Comparison of ENCODE assay signal across 8 cellular contexts in the genomic region with DNA sequence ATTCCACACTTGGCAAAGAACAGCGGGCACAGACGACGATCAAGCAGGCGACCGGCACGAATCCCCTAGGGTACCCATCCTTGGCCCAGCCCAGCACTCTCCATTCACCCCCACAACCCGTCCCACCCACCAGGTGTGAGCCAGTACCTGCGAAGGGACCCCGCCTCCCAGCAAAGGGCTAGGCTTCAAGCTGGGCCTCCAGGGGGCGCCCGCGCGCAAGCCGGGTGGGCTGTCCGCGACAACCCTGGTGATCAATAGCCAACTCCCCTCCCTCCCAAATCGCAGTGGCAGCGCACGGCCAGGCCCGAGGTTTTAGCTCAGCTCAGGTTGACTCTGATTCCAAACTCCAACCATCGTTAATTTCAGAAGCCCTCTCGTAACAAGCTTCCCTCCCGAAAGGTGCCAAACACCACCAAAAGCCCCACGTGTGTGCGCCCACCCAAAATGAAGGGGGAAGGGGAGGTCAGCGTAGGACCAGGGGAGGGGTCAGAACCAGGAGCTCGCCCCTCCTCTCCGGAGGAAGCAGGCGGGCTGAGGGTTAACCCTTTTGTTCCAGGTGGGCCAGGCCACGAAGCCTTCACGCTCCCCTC. TPM values are rescaled to one million over a fixed set of nuclear protein-coding genes. Genes with fewer than 3 reads are reported as not detected.
A peak's percentile ranks its signal among the peaks of the same experiment; 100 is the strongest.
DNase-seq lines count a peak whose midpoint lies in the region; ATAC-seq and TF ChIP-seq lines count a peak whose summit lies in the region.

No MANE protein-coding gene starts in this region.

- WGBS in heart right ventricle, 2 donors, result 1% methylated on average over 30 to 31 of the region's 31 CpGs

- peak overlapping the region in 3 of 4 donors; percentile 21 to 41 (median 35) for H3K4me3 Mint-ChIP-seq in CD4-positive, CD25-positive, alpha-beta regulatory T cell
- no peak overlapping the region for H3K4me3 Mint-ChIP-seq in activated naive CD4-positive, alpha-beta T cell treated with anti-CD3 and anti-CD28 coated beads, Interleukin-2, amount 10 ng/mL, durations not matched to agents 7 days and 5 days

- peak; percentile 58 to 83 (median 79) for TF ChIP-seq CTCF in heart right ventricle (IDR thresholded peaks at IDR 0.05)

- H3K27ac Mint-ChIP-seq in CD4-positive, CD25-positive, alpha-beta regulatory T cell, result no peak overlapping the region
- peak overlapping the region; percentile 49 for H3K27ac Mint-ChIP-seq in activated naive CD4-positive, alpha-beta T cell treated with anti-CD3 and anti-CD28 coated beads, Interleukin-2, amount 10 ng/mL, durations not matched to agents 7 days and 5 days

- H3K4me1 Mint-ChIP-seq in CD4-positive, CD25-positive, alpha-beta regulatory T cell, result peaks cover 0 to 14% (median 1%) of the 10 kb centered on the region in 4 donors
- H3K4me1 Mint-ChIP-seq in activated naive CD4-positive, alpha-beta T cell treated with anti-CD3 and anti-CD28 coated beads, Interleukin-2, amount 10 ng/mL, durations not matched to agents 7 days and 5 days, result peaks cover 3% of the 10 kb centered on the region

- no peaks in the 10 kb centered on the region for H3K36me3 ChIP-seq in CD4-positive, CD25-positive, alpha-beta regulatory T cell (ENCODE audit: control insufficient read depth, insufficient read depth, low read length)
- H3K36me3 ChIP-seq in heart right ventricle, result no peaks in the 10 kb centered on the region

- no peaks in the 10 kb centered on the region for H3K9me3 ChIP-seq in CD4-positive, CD25-positive, alpha-beta regulatory T cell (ENCODE audit: control insufficient read depth in 2 of 2, low read length in 2 of 2)
- no peaks in the 10 kb centered on the region for H3K9me3 ChIP-seq in heart right ventricle

- DNase-seq in CD4-positive, CD25-positive, alpha-beta regulatory T cell, result peak; percentile 5 to 41 (median 11)
- DNase-seq in HT-29 (ENCODE audit: low spot score) (peak; percentile 85), RPMI8226 (peak; percentile 55), heart right ventricle (peak; percentile 48 to 57), retina (peak; percentile 84)
- peak; percentile 66 for DNase-seq in activated naive CD4-positive, alpha-beta T cell treated with anti-CD3 and anti-CD28 coated beads, Interleukin-2, amount 10 ng/mL, durations not matched to agents 7 days and 5 days

- no peaks in the 10 kb centered on the region for H3K36me3 Mint-ChIP-seq in CD4-positive, CD25-positive, alpha-beta regulatory T cell
- no peaks in the 10 kb centered on the region for H3K36me3 Mint-ChIP-seq in activated naive CD4-positive, alpha-beta T cell treated with anti-CD3 and anti-CD28 coated beads, Interleukin-2, amount 10 ng/mL, durations not matched to agents 7 days and 5 days

- no peaks in the 10 kb centered on the region for H3K4me1 ChIP-seq in CD4-positive, CD25-positive, alpha-beta regulatory T cell (ENCODE audit: control insufficient read depth, insufficient read depth, low read length, poor library complexity, severe bottlenecking)
- H3K4me1 ChIP-seq in heart right ventricle, result peaks cover 2 to 25% (median 19%) of the 10 kb centered on the region in 9 donors

- intact Hi-C loops in heart right ventricle (cut with DNase I), result loop anchor here in 8 of 10 donors (1.0 to 10.0 kb wide), 3 partner anchors 10 to 285 kb away; no protein-coding TSS in a partner anchor

- H3K27me3 ChIP-seq in CD4-positive, CD25-positive, alpha-beta regulatory T cell (ENCODE audit: control insufficient read depth, insufficient read depth, low read length), result peaks cover 9% of the 10 kb centered on the region
- peaks cover 0 to 83% (median 69%) of the 10 kb centered on the region in 7 donors for H3K27me3 ChIP-seq in heart right ventricle

- H3K9me3 Mint-ChIP-seq in CD4-positive, CD25-positive, alpha-beta regulatory T cell, result peaks cover 0 to 2% (median 0%) of the 10 kb centered on the region in 7 donors
- no peaks in the 10 kb centered on the region for H3K9me3 Mint-ChIP-seq in activated naive CD4-positive, alpha-beta T cell treated with anti-CD3 and anti-CD28 coated beads, Interleukin-2, amount 10 ng/mL, durations not matched to agents 7 days and 5 days

- H3K27ac ChIP-seq in CD4-positive, CD25-positive, alpha-beta regulatory T cell (ENCODE audit: insufficient read depth, low read length, poor library complexity, severe bottlenecking), result no peak overlapping the region
- H3K27ac ChIP-seq in heart right ventricle, result no peak overlapping the region

- no peak for ATAC-seq in CD4-positive, CD25-positive, alpha-beta regulatory T cell (ENCODE audit: low read depth in 2 of 2)
- ATAC-seq in heart right ventricle (peak; percentile 47 to 79 (median 66)), GM21390 (IDR thresholded peaks at IDR 0.05; ENCODE audit: unreplicated experiment) (no peak), HG02588 (IDR thresholded peaks at IDR 0.05; ENCODE audit: unreplicated experiment) (no peak)

- peaks cover 49% of the 10 kb centered on the region for H3K27me3 Mint-ChIP-seq in CD4-positive, CD25-positive, alpha-beta regulatory T cell
- peaks cover 67% of the 10 kb centered on the region for H3K27me3 Mint-ChIP-seq in activated naive CD4-positive, alpha-beta T cell treated with anti-CD3 and anti-CD28 coated beads, Interleukin-2, amount 10 ng/mL, durations not matched to agents 7 days and 5 days

- no peak overlapping the region for H3K4me3 ChIP-seq in CD4-positive, CD25-positive, alpha-beta regulatory T cell (ENCODE audit: low read depth, low read length)
- peak overlapping the region in 9 of 10 donors; percentile 29 to 59 (median 52) for H3K4me3 ChIP-seq in heart right ventricle

- CTCF ChIA-PET in activated naive CD4-positive, alpha-beta T cell treated with anti-CD3 and anti-CD28 coated beads, Interleukin-2, amount 10 ng/mL, durations not matched to agents 7 days and 5 days (lab: Charles Lee), result interaction anchor here (0.8 to 2.0 kb wide), 3 partner anchors 14 to 282 kb away, joined by 3 to 15 read pairs (median 3); no protein-coding TSS in a partner anchor

RNA-seq across cellular contexts. Expression of a gene that starts 2.1 kb away (rescaled TPM):
- not detected for total RNA-seq in CD4-positive, CD25-positive, alpha-beta regulatory T cell
- not detected for polyA plus RNA-seq in CD4-positive, CD25-positive, alpha-beta regulatory T cell
- 2.7 and 3.4 TPM in 2 replicates for total RNA-seq in HT-29 (2014; rRNA removed; shearing (Covaris generic))
- total RNA-seq in heart right ventricle, result under 1 TPM in 4 of 10 donors, not detected in 6; 0.05 to 0.17 (median 0.06) TPM
- polyA plus RNA-seq in heart right ventricle, result under 1 TPM; 0.01 to 0.22 TPM

RNA-seq across cellular contexts. Expression of a gene that starts 32.0 kb away (rescaled TPM):
- total RNA-seq in CD4-positive, CD25-positive, alpha-beta regulatory T cell, result 0.76 TPM
- under 1 TPM in 1 of 4 donors, not detected in 3; 0.10 TPM for polyA plus RNA-seq in CD4-positive, CD25-positive, alpha-beta regulatory T cell
- total RNA-seq in HT-29 (2014; rRNA removed; shearing (Covaris generic)), result 55.1 and 70.3 TPM in 2 replicates
- 10 to 100 TPM; 16.5 to 32.1 (median 27.0) TPM for total RNA-seq in heart right ventricle
- 1 to 10 TPM; 3.4 to 3.9 TPM for polyA plus RNA-seq in heart right ventricle

Comparison
In these comparisons a context has a peak if more than half of its experiments do, and no peak if none do; other contexts are left out.
1. ATAC-seq: peak in heart right ventricle (8 of 8); none in CD4-positive, CD25-positive, alpha-beta regulatory T cell (0 of 2), GM21390 (single experiment) and HG02588 (single experiment).
2. DNase-seq: peak in every context shown above with its lines; median percentile 85 in HT-29; 84 in retina; 66 in activated naive CD4-positive, alpha-beta T cell treated with anti-CD3 and anti-CD28 coated beads, Interleukin-2, amount 10 ng/mL, durations not matched to agents 7 days and 5 days; 55 in RPMI8226; 52 in heart right ventricle; 11 in CD4-positive, CD25-positive, alpha-beta regulatory T cell.